Comparison of ENCODE assay signal across 8 cellular contexts in genomic region chr12:11877869-11878780, GRCh38.
A peak's percentile ranks its signal among the peaks of the same experiment; 100 is the strongest.
DNase-seq lines count a peak whose midpoint lies in the region; ATAC-seq and TF ChIP-seq lines count a peak whose summit lies in the region.

No MANE protein-coding gene starts in this region.

- H3K4me2 ChIP-seq in GM23338: peak overlapping the region; percentile 56; the same call in 1 of the 2 replicates

- no peak for TF ChIP-seq CTCF in GM23338 (conservative IDR thresholded peaks at IDR 0.05; ENCODE audit: low read depth in 2 of 2)
- no peak for TF ChIP-seq CTCF in endodermal cell (conservative IDR thresholded peaks at IDR 0.05)
- TF ChIP-seq CTCF in neutrophil (IDR thresholded peaks at IDR 0.05): no peak

- H3K4me3 ChIP-seq in GM23338: no peak overlapping the region
- H3K4me3 ChIP-seq in endodermal cell (ENCODE audit: low read length): no peak overlapping the region
- H3K4me3 ChIP-seq in neutrophil (ENCODE audit: low read depth in 1 of 2, low read length in 1 of 2): no peak overlapping the region

- H3K36me3 Mint-ChIP-seq in GM23338 (ENCODE audit: low read depth): peaks cover 3% of the 10 kb centered on the region; the same call in 2 of the 3 replicates
- H3K36me3 Mint-ChIP-seq in endodermal cell (ENCODE audit: low read depth): peaks cover 24% of the 10 kb centered on the region
- H3K36me3 Mint-ChIP-seq in activated CD8-positive, alpha-beta memory T cell treated with anti-CD3 and anti-CD28 coated beads, Interleukin-2, amount 10 ng/mL, durations not matched to agents 7 days and 5 days: peaks cover 24% of the 10 kb centered on the region

- H2AFZ ChIP-seq in GM23338: no peak overlapping the region

- peaks cover 10% of the 10 kb centered on the region for H3K4me1 ChIP-seq in GM23338 (ENCODE audit: insufficient read depth)
- H3K4me1 ChIP-seq in endodermal cell (ENCODE audit: control insufficient read depth, insufficient read depth, low read length): peaks cover 7% of the 10 kb centered on the region
- H3K4me1 ChIP-seq in neutrophil (ENCODE audit: control insufficient read depth in 1 of 2, insufficient read depth in 1 of 2, low read depth in 1 of 2, low read length in 1 of 2): peaks cover 24 to 48% of the 10 kb centered on the region in 2 experiments

- H3K27ac ChIP-seq in GM23338 (ENCODE audit: low read depth) (peak overlapping the region; percentile 70; the same call in 1 of the 2 replicates), endodermal cell (ENCODE audit: low read depth, low read length) (peak overlapping the region; percentile 52), neutrophil (peak overlapping the region; percentile 10)

- DNase-seq in GM23338 (ENCODE audit: low spot score): peak; percentile 32
- peak; percentile 76 for DNase-seq in NCI-H510A (lab: John Stamatoyannopoulos, UW)
- DNase-seq in endodermal cell: peak; percentile 71
- no peak for DNase-seq in activated CD8-positive, alpha-beta memory T cell treated with anti-CD3 and anti-CD28 coated beads, Interleukin-2, amount 10 ng/mL, durations not matched to agents 7 days and 5 days
- DNase-seq in stimulated activated naive CD8-positive, alpha-beta T cell treated with anti-CD3 and anti-CD28 coated beads, Interleukin-15, amount 100 ng/mL, for 72 hours: no peak
- DNase-seq in stimulated activated CD4-positive, alpha-beta T cell treated with anti-CD3 and anti-CD28 coated beads, Interleukin-1b, Interleukin-23, amount 100 ng/mL, for 48 hours: no peak

- CTCF ChIA-PET in activated CD8-positive, alpha-beta memory T cell treated with anti-CD3 and anti-CD28 coated beads, Interleukin-2, amount 10 ng/mL, durations not matched to agents 7 days and 5 days (lab: Charles Lee): no interaction called here

- H3K36me3 ChIP-seq in GM23338 (ENCODE audit: insufficient read depth) (no peaks in the 10 kb centered on the region), endodermal cell (ENCODE audit: control insufficient read depth, insufficient read depth, low read length) (peaks cover 23% of the 10 kb centered on the region), neutrophil (peaks cover under 1% of the 10 kb centered on the region)

- H3K9me3 Mint-ChIP-seq in GM23338 (no peaks in the 10 kb centered on the region), endodermal cell (no peaks in the 10 kb centered on the region)
- H3K9me3 Mint-ChIP-seq in activated CD8-positive, alpha-beta memory T cell treated with anti-CD3 and anti-CD28 coated beads, Interleukin-2, amount 10 ng/mL, durations not matched to agents 7 days and 5 days (ENCODE audit: low read depth): no peaks in the 10 kb centered on the region
- H3K9me3 Mint-ChIP-seq in stimulated activated naive CD8-positive, alpha-beta T cell treated with anti-CD3 and anti-CD28 coated beads, Interleukin-15, amount 100 ng/mL, for 72 hours: no peaks in the 10 kb centered on the region

- no peaks in the 10 kb centered on the region for H3K79me2 ChIP-seq in GM23338 (replicated peaks; ENCODE audit: insufficient read depth)

- no peaks in the 10 kb centered on the region for H4K20me1 ChIP-seq in GM23338 (replicated peaks; ENCODE audit: insufficient read depth)

- WGBS in endodermal cell (ENCODE audit: insufficient coverage in 1 of 2, insufficient read length in 1 of 2), 2 experiments: 73 to 83% methylated on average over 4 to 14 of the region's 14 CpGs

- ATAC-seq in GM23338 (peak; percentile 84), GM18511 (IDR thresholded peaks at IDR 0.05; ENCODE audit: unreplicated experiment) (no peak)
- ATAC-seq in activated CD8-positive, alpha-beta memory T cell treated with anti-CD3 and anti-CD28 coated beads, Interleukin-2, amount 10 ng/mL, durations not matched to agents 7 days and 5 days: no peak
- no peak for ATAC-seq in stimulated activated naive CD8-positive, alpha-beta T cell treated with anti-CD3 and anti-CD28 coated beads, Interleukin-15, amount 100 ng/mL, for 72 hours

- H3K4me3 Mint-ChIP-seq in GM23338 (no peak overlapping the region), endodermal cell (no peak overlapping the region)
- H3K4me3 Mint-ChIP-seq in activated CD8-positive, alpha-beta memory T cell treated with anti-CD3 and anti-CD28 coated beads, Interleukin-2, amount 10 ng/mL, durations not matched to agents 7 days and 5 days: no peak overlapping the region
- H3K4me3 Mint-ChIP-seq in stimulated activated naive CD8-positive, alpha-beta T cell treated with anti-CD3 and anti-CD28 coated beads, Interleukin-15, amount 100 ng/mL, for 72 hours: no peak overlapping the region

- H3K27me3 ChIP-seq in GM23338 (ENCODE audit: insufficient read depth) (no peaks in the 10 kb centered on the region), endodermal cell (ENCODE audit: control insufficient read depth, insufficient read depth, low read length, poor library complexity, severe bottlenecking) (no peaks in the 10 kb centered on the region), neutrophil (no peaks in the 10 kb centered on the region)

- H3K27me3 Mint-ChIP-seq in GM23338 (ENCODE audit: insufficient read depth, low read depth, poor library complexity): peaks cover 3% of the 10 kb centered on the region
- no peaks in the 10 kb centered on the region for H3K27me3 Mint-ChIP-seq in endodermal cell (ENCODE audit: insufficient read depth)
- no peaks in the 10 kb centered on the region for H3K27me3 Mint-ChIP-seq in activated CD8-positive, alpha-beta memory T cell treated with anti-CD3 and anti-CD28 coated beads, Interleukin-2, amount 10 ng/mL, durations not matched to agents 7 days and 5 days
- no peaks in the 10 kb centered on the region for H3K27me3 Mint-ChIP-seq in stimulated activated naive CD8-positive, alpha-beta T cell treated with anti-CD3 and anti-CD28 coated beads, Interleukin-15, amount 100 ng/mL, for 72 hours

- H3F3A ChIP-seq in GM23338 (replicated peaks; ENCODE audit: low read depth): no peaks in the 10 kb centered on the region

- H3K27ac Mint-ChIP-seq in GM23338 (peak overlapping the region; percentile 77), endodermal cell (peak overlapping the region; percentile 23)
- no peak overlapping the region for H3K27ac Mint-ChIP-seq in activated CD8-positive, alpha-beta memory T cell treated with anti-CD3 and anti-CD28 coated beads, Interleukin-2, amount 10 ng/mL, durations not matched to agents 7 days and 5 days
- H3K27ac Mint-ChIP-seq in stimulated activated naive CD8-positive, alpha-beta T cell treated with anti-CD3 and anti-CD28 coated beads, Interleukin-15, amount 100 ng/mL, for 72 hours: no peak overlapping the region

- H3K9ac ChIP-seq in endodermal cell (ENCODE audit: extremely low read depth, low read length, poor library complexity, severe bottlenecking): no peak overlapping the region

- peaks cover 7% of the 10 kb centered on the region; the same call in 1 of the 2 replicates for H3K9me2 ChIP-seq in GM23338 (ENCODE audit: insufficient read depth)

- H3K9me3 ChIP-seq in endodermal cell (ENCODE audit: control insufficient read depth, low read length) (no peaks in the 10 kb centered on the region), neutrophil (no peaks in the 10 kb centered on the region)

- peaks cover 23% of the 10 kb centered on the region for H3K4me1 Mint-ChIP-seq in GM23338
- H3K4me1 Mint-ChIP-seq in endodermal cell: peaks cover 25% of the 10 kb centered on the region
- H3K4me1 Mint-ChIP-seq in activated CD8-positive, alpha-beta memory T cell treated with anti-CD3 and anti-CD28 coated beads, Interleukin-2, amount 10 ng/mL, durations not matched to agents 7 days and 5 days: peaks cover 19% of the 10 kb centered on the region
- H3K4me1 Mint-ChIP-seq in stimulated activated naive CD8-positive, alpha-beta T cell treated with anti-CD3 and anti-CD28 coated beads, Interleukin-15, amount 100 ng/mL, for 72 hours: peaks cover 44% of the 10 kb centered on the region

TF ChIP-seq in GM23338, 12 proteins besides CTCF, POLR2A, EP300 and RAD21:
- TF ChIP-seq ZNF114 (CRISPR knock-in tag; IDR thresholded peaks at IDR 0.05): no peak
- TF ChIP-seq, protein P1, sequence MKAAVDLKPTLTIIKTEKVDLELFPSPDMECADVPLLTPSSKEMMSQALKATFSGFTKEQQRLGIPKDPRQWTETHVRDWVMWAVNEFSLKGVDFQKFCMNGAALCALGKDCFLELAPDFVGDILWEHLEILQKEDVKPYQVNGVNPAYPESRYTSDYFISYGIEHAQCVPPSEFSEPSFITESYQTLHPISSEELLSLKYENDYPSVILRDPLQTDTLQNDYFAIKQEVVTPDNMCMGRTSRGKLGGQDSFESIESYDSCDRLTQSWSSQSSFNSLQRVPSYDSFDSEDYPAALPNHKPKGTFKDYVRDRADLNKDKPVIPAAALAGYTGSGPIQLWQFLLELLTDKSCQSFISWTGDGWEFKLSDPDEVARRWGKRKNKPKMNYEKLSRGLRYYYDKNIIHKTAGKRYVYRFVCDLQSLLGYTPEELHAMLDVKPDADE (IDR thresholded peaks at IDR 0.05): no peak
- TF ChIP-seq EZH2phosphoT487 (IDR thresholded peaks at IDR 0.05; ENCODE audit: unreplicated experiment): no peak
TF ChIP-seq in GM23338: peak in this region for 0.

Comparison
In these comparisons a context has a peak if more than half of its experiments do, and no peak if none do; other contexts are left out.
1. DNase-seq: peak in GM23338 (single experiment), NCI-H510A (single experiment) and endodermal cell (single experiment); none in activated CD8-positive, alpha-beta memory T cell treated with anti-CD3 and anti-CD28 coated beads, Interleukin-2, amount 10 ng/mL, durations not matched to agents 7 days and 5 days (single experiment), stimulated activated naive CD8-positive, alpha-beta T cell treated with anti-CD3 and anti-CD28 coated beads, Interleukin-15, amount 100 ng/mL, for 72 hours (0 of 2) and stimulated activated CD4-positive, alpha-beta T cell treated with anti-CD3 and anti-CD28 coated beads, Interleukin-1b, Interleukin-23, amount 100 ng/mL, for 48 hours (single experiment).
2. H3K27ac ChIP-seq: peak in every context shown above with its lines; median percentile 70 in GM23338; 52 in endodermal cell; 10 in neutrophil.
3. H3K27ac Mint-ChIP-seq: peak in GM23338 (single experiment) and endodermal cell (single experiment); none in activated CD8-positive, alpha-beta memory T cell treated with anti-CD3 and anti-CD28 coated beads, Interleukin-2, amount 10 ng/mL, durations not matched to agents 7 days and 5 days (single experiment) and stimulated activated naive CD8-positive, alpha-beta T cell treated with anti-CD3 and anti-CD28 coated beads, Interleukin-15, amount 100 ng/mL, for 72 hours (0 of 2).